Comparison of ENCODE assay signal across 1 cellular context in the genomic region with DNA sequence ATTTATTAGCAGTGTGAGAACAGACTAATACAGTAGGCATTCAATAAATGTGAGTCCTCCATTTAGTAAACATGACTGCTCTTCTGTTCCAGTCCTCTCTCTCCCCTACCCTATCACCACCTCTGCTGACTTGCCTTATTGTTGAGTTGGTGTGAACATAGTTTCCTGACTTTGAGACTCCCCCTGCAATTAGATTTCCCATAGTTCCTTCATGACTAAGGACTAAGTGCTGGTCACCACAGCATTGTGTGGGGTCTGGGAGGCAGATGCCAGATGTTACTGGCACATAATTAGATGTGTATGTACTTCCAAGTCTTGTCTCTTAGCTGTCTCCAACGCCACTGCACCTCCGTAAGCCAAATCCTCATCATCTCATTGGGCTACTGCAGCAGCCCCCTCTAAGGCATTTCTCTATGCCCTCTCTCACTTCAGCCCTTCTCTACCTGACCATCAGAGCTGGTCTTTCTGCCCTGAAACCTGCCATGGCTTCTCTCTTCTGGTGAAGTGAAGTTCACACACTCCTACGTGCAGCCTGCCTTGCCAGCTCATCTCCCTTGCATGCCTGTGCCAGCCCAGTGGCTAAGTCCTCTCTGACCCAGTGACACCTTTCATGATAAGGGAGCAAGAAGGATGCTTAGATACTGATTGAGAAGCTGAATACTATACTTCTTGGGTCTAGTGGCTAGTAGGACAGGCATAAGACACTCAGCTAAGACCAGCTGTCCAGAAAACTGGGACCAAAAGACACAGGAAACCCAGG.
TF ChIP-seq lines count a peak whose summit lies in the region.

No MANE protein-coding gene starts in this region.

TF ChIP-seq in WTC11, 78 proteins besides CTCF, POLR2A, EP300 and RAD21 (continued from another document):
- TF ChIP-seq E2F4 (CRISPR knock-in tag; IDR thresholded peaks at IDR 0.05; ENCODE audit: borderline replicate concordance, low read depth) (no peak), ATF2 (CRISPR knock-in tag; IDR thresholded peaks at IDR 0.05; ENCODE audit: borderline replicate concordance, low read depth) (no peak), SP1 (CRISPR knock-in tag; conservative IDR thresholded peaks at IDR 0.05) (no peak), KAT7 (CRISPR knock-in tag; IDR thresholded peaks at IDR 0.05; ENCODE audit: borderline replicate concordance) (no peak)
